Comparison of ENCODE assay signal across 8 cellular contexts in the genomic region with DNA sequence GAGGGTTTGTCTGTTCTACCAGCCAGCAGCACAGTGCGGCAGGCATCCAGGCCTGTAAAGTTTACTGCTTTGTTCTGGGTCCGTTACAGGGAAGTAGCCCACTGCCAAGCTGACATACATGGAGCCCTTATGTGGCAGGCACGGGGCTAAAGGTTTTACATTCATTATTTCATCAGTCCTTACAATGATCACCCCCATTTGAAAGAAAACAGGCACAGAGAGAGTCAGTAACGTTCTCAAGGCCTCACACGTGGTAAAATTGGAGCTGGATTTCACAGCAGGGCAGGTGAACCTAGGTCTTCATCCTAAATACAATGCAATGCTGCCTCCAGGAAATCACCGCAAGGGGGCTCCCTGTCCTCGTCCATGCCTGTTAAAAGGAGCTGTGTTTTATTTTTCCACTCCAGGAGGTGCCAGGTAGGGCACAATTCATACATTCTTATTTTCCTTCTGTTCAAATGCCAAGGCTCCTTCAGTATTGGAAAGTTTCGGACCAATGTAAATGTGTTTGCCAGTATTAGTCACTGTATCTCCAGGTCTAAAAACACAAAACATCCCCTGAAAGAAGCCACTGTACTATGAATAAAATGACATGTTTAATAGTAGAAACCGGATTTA.
DNase-seq lines count a peak whose midpoint lies in the region; TF ChIP-seq lines count a peak whose summit lies in the region.

No MANE protein-coding gene starts in this region.

- TF ChIP-seq CTCF in GM12873 (IDR thresholded peaks at IDR 0.05; ENCODE audit: insufficient read depth, low read depth, low read length, missing control alignments) (peak; percentile 82), RWPE1 (conservative IDR thresholded peaks at IDR 0.05; ENCODE audit: low read depth) (peak; percentile 73)

- POLR2A ChIA-PET in RWPE1 (lab: Yijun Ruan, JAX; ENCODE audit: low non-redundant PET) = no interaction called here

- CTCF ChIA-PET in RWPE1 (lab: Yijun Ruan, JAX) = interaction anchor here (0.5 to 1.9 kb wide), 13 partner anchors 8 to 345 kb away, joined by 3 to 19 read pairs (median 5); no protein-coding TSS in a partner anchor

- DNase-seq in A172 (ENCODE audit: low spot score) = peak; percentile 24
- DNase-seq in HT1080 (ENCODE audit: low read depth) = peak; percentile 51
- peak; percentile 37 for DNase-seq in RWPE1 (ENCODE audit: low spot score)
- DNase-seq in caudate nucleus (lab: John Stamatoyannopoulos, UW) = peak in 46 of 61 donors; percentile 8 to 81 (median 36)
- peak; percentile 89 for DNase-seq in left kidney (ENCODE audit: low read depth, low spot score)
- peak; percentile 23 to 38 for DNase-seq in stimulated activated CD8-positive, alpha-beta memory T cell treated with anti-CD3 and anti-CD28 coated beads, Interleukin-2, amount 100 ng/mL, for 48 hours (ENCODE audit: low read depth in 2 of 2)
- no peak for DNase-seq in NCI-H1048 (lab: John Stamatoyannopoulos, UW)

- H3K27ac ChIP-seq in RWPE1 = no peak overlapping the region
- H3K27ac ChIP-seq in caudate nucleus (ENCODE audit: low read depth, low read length) = no peak overlapping the region
